In genomic region chr7:154757756-154758155, GRCh38 we compare ENCODE assay signal across 27 cellular contexts.
"Had no signal": no experiment of that assay in that cellular context is flagged by ENCODE, and none has a peak within 500 bp of the region (broad histone marks: within the 10 kb centered on the region; RNA-seq: fewer than 3 reads in every experiment).

No MANE protein-coding gene starts in this region.

- H3K4me1 Mint-ChIP-seq: endodermal cell, memory B cell had no signal

- H3K4me3 ChIP-seq: colonic mucosa, esophagus squamous epithelium, heart right ventricle, left lung, lung had no signal

- H3K9me3 ChIP-seq: colonic mucosa, esophagus squamous epithelium, left lung had no signal

- ATAC-seq: effector memory CD8-positive, alpha-beta T cell; esophagus mucosa; heart right ventricle; left cardiac atrium; left lung; left ventricle myocardium superior had no signal

- H3K4me3 Mint-ChIP-seq: dendritic cell treated with granulocyte-macrophage colony-stimulating factor and Interleukin-4, amounts not matched to agents 40 ng/mL and 50 ng/mL, for 4 days; effector memory CD8-positive, alpha-beta T cell; endodermal cell; memory B cell had no signal

- H3K27ac ChIP-seq: colonic mucosa, epithelial cell of prostate, esophagus squamous epithelium, heart right ventricle, left lung had no signal

- H3K27me3 Mint-ChIP-seq: dendritic cell treated with granulocyte-macrophage colony-stimulating factor and Interleukin-4, amounts not matched to agents 40 ng/mL and 50 ng/mL, for 4 days; effector memory CD8-positive, alpha-beta T cell; memory B cell had no signal

- DNase-seq: cerebellar nuclear complex; colonic mucosa; cortex of kidney; effector CD8-positive, alpha-beta T cell; effector memory CD8-positive, alpha-beta T cell; endodermal cell; erythroblast; esophagus squamous epithelium; foreskin fibroblast; foreskin melanocyte; glutamatergic neuron; heart right ventricle; hippocampal formation; left cardiac atrium; left lung; left ventricle myocardium superior; mammary epithelial cell; mesendoderm; midbrain had no signal

- H3K36me3 Mint-ChIP-seq: memory B cell had no signal

- H3K4me1 ChIP-seq: colonic mucosa, esophagus squamous epithelium, heart right ventricle, left lung had no signal

- H3K27ac Mint-ChIP-seq: dendritic cell treated with granulocyte-macrophage colony-stimulating factor and Interleukin-4, amounts not matched to agents 40 ng/mL and 50 ng/mL, for 4 days; effector memory CD8-positive, alpha-beta T cell; endodermal cell; memory B cell had no signal

- H3K36me3 ChIP-seq: colonic mucosa, esophagus squamous epithelium, heart right ventricle, left lung had no signal

- H3K9me3 Mint-ChIP-seq: endodermal cell had no signal

- H3K27me3 ChIP-seq: colonic mucosa, esophagus squamous epithelium, heart right ventricle, left lung had no signal

- FAIRE-seq: endometrium, islet of Langerhans, keratinocyte had no signal
